ENCODE assay signal across 8 cellular contexts in genomic region chr3:132352556-132353143, GRCh38. TPM values are rescaled to one million over a fixed set of nuclear protein-coding genes. Genes with fewer than 3 reads are reported as not detected.
A peak's percentile ranks its signal among the peaks of the same experiment; 100 is the strongest.
DNase-seq lines count a peak whose midpoint lies in the region; ATAC-seq and TF ChIP-seq lines count a peak whose summit lies in the region.

No MANE protein-coding gene starts in this region.

- no peak overlapping the region for H4K8ac ChIP-seq in mesendoderm (ENCODE audit: low read depth, low read length)

- no peak overlapping the region for H2BK120ac ChIP-seq in mesendoderm (ENCODE audit: low read depth, low read length)

- H3K36me3 ChIP-seq in mesendoderm (ENCODE audit: control insufficient read depth, insufficient read depth, low read length), result no peaks in the 10 kb centered on the region

- no peak overlapping the region for H3K56ac ChIP-seq in mesendoderm (ENCODE audit: low read length)

- POLR2A ChIA-PET in AG04449 (lab: Yijun Ruan, JAX), result no interaction called here

- TF ChIP-seq CTCF in AG04449 (IDR thresholded peaks at IDR 0.05; ENCODE audit: insufficient read depth, low read length, missing control alignments), result peak; percentile 75

- H3K4me1 ChIP-seq in mesendoderm (ENCODE audit: control insufficient read depth, low read depth, low read length), result no peaks in the 10 kb centered on the region

- H2BK15ac ChIP-seq in mesendoderm (replicated peaks; ENCODE audit: low read depth), result no peak overlapping the region

- H2BK5ac ChIP-seq in mesendoderm (ENCODE audit: low read length), result no peak overlapping the region

- ATAC-seq in GM18519 (IDR thresholded peaks at IDR 0.05; ENCODE audit: low FRiP score, unreplicated experiment) (peak; percentile 68), HG03521 (IDR thresholded peaks at IDR 0.05; ENCODE audit: unreplicated experiment) (peak; percentile 61)

- H4K5ac ChIP-seq in mesendoderm (ENCODE audit: low read length), result no peak overlapping the region

- no peak overlapping the region for H3K4me3 ChIP-seq in AG04449 (ENCODE audit: low read depth, low read length)
- H3K4me3 ChIP-seq in mesendoderm (ENCODE audit: low read length), result no peak overlapping the region

- no CpG with 5 or more reads among the region's 6 CpGs for WGBS in mesendoderm (ENCODE audit: extremely low coverage, insufficient coverage, low lambda C conversion rate)

- no peak overlapping the region for H3K9ac ChIP-seq in mesendoderm (ENCODE audit: low read length)

- no peak overlapping the region for H3K23ac ChIP-seq in mesendoderm (ENCODE audit: low read length)

- CTCF ChIA-PET in AG04449 (lab: Yijun Ruan, JAX), result interaction anchor here (0.6 to 8.5 kb wide), 16 partner anchors 11 to 290 kb away, joined by 3 to 171 read pairs (median 4); no protein-coding TSS in a partner anchor

- H3K79me1 ChIP-seq in mesendoderm (ENCODE audit: low read length), result no peaks in the 10 kb centered on the region

- no peak overlapping the region for H3K4me2 ChIP-seq in mesendoderm (ENCODE audit: low read length)

- no peak overlapping the region for H3K18ac ChIP-seq in mesendoderm (ENCODE audit: low read length)

- no peaks in the 10 kb centered on the region for H3K79me2 ChIP-seq in mesendoderm (ENCODE audit: control insufficient read depth, insufficient read depth, low read length)

- no peaks in the 10 kb centered on the region for H3K27me3 ChIP-seq in mesendoderm (ENCODE audit: insufficient read depth, low read length, poor library complexity)

- no peak overlapping the region for H3K27ac ChIP-seq in mesendoderm (ENCODE audit: low read depth, low read length)

- no peak overlapping the region for H3K4ac ChIP-seq in mesendoderm (ENCODE audit: low read depth, low read length)

- no peak overlapping the region for H2AK5ac ChIP-seq in mesendoderm (ENCODE audit: low read length)

- DNase-seq in AG04449 (ENCODE audit: low read depth, low spot score) (peak; percentile 12), NCI-H774 (lab: John Stamatoyannopoulos, UW) (peak; percentile 24), mesendoderm (peak; percentile 76)
- peak; percentile 48 to 60 for DNase-seq in activated CD4-positive, alpha-beta T cell treated with anti-CD3 and anti-CD28 coated beads, Interleukin-2, amount 50 U/mL, for 4 hours
- DNase-seq in effector CD4-positive, alpha-beta T cell, result peak; percentile 50
- peak; percentile 85 for DNase-seq in stimulated activated CD8-positive, alpha-beta memory T cell treated with anti-CD3 and anti-CD28 coated beads, Interleukin-4, amount 100 ng/mL, for 48 hours

RNA-seq across cellular contexts. Expression of gene ACP3, which starts 35.4 kb away (rescaled TPM):
- 0.67 TPM for polyA plus RNA-seq in mesendoderm (2013, experiment 1 of 2)
- 0.59 TPM for polyA plus RNA-seq in mesendoderm (2013, experiment 2 of 2)

Comparison
In these comparisons a context has a peak if more than half of its experiments do, and no peak if none do; other contexts are left out.
1. DNase-seq: peak in every context shown above with its lines; median percentile 85 in stimulated activated CD8-positive, alpha-beta memory T cell treated with anti-CD3 and anti-CD28 coated beads, Interleukin-4, amount 100 ng/mL, for 48 hours; 76 in mesendoderm; 54 in activated CD4-positive, alpha-beta T cell treated with anti-CD3 and anti-CD28 coated beads, Interleukin-2, amount 50 U/mL, for 4 hours; 50 in effector CD4-positive, alpha-beta T cell; 24 in NCI-H774; 12 in AG04449.